ENCODE assay signal across 8 cellular contexts in the genomic region with DNA sequence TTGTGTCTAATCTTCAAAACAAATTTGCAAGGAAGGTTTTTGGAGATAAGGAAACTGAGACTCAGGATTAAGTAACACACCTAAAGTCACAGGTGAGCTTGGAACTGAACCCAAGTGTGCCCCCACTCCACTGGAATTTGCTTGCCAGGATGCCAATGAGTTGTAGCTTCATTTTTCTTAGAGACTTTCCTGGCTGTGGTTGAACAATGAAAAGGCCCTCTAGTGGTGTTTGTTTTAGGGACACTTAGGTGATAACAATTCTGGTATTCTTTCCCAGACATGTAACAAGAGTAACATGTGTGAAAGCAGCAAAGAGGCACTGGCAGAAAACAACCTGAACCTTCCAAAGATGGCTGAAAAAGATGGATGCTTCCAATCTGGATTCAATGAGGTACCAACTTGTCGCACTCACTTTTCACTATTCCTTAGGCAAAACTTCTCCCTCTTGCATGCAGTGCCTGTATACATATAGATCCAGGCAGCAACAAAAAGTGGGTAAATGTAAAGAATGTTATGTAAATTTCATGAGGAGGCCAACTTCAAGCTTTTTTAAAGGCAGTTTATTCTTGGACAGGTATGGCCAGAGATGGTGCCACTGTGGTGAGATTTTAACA. TPM values are rescaled to one million over a fixed set of nuclear protein-coding genes. Genes with fewer than 3 reads are reported as not detected.
A peak's percentile ranks its signal among the peaks of the same experiment; 100 is the strongest.
DNase-seq lines count a peak whose midpoint lies in the region; ATAC-seq, FAIRE-seq and TF ChIP-seq lines count a peak whose summit lies in the region.

No MANE protein-coding gene starts in this region.

- FAIRE-seq in small intestine (lab: Jason Lieb, UNC) = no peak

- ATAC-seq in aorta (ENCODE audit: low FRiP score) (no peak), HG03342 (IDR thresholded peaks at IDR 0.05; ENCODE audit: unreplicated experiment) (no peak)

- H3K4me3 ChIP-seq in AG04449 (ENCODE audit: low read depth, low read length) (no peak overlapping the region), esophagus muscularis mucosa (peak overlapping the region in 2 of 4 donors; percentile 46 to 59), small intestine (ENCODE audit: low read depth in 1 of 2, low read length in 2 of 2) (no peak overlapping the region), aorta (ENCODE audit: low read length in 2 of 2) (no peak overlapping the region)

- H3K27ac Mint-ChIP-seq in activated naive CD4-positive, alpha-beta T cell treated with anti-CD3 and anti-CD28 coated beads for 36 hours = no peak overlapping the region

- H3K4me3 Mint-ChIP-seq in activated naive CD4-positive, alpha-beta T cell treated with anti-CD3 and anti-CD28 coated beads for 36 hours = no peak overlapping the region

- peak; percentile 26 for TF ChIP-seq CTCF in AG04449 (IDR thresholded peaks at IDR 0.05; ENCODE audit: insufficient read depth, low read length, missing control alignments)
- TF ChIP-seq CTCF in GM10248 (IDR thresholded peaks at IDR 0.05; ENCODE audit: control extremely low read depth, extremely low read depth, low read depth, missing control alignments) = peak; percentile 34
- peak in 1 of 3 experiments; percentile 51 for TF ChIP-seq CTCF in esophagus muscularis mucosa (IDR thresholded peaks at IDR 0.05)

- TF ChIP-seq EP300 in esophagus muscularis mucosa (IDR thresholded peaks at IDR 0.05) = no peak

- H3K36me3 ChIP-seq in esophagus muscularis mucosa = no peaks in the 10 kb centered on the region
- no peaks in the 10 kb centered on the region for H3K36me3 ChIP-seq in small intestine (ENCODE audit: control insufficient read depth in 2 of 2, insufficient read depth in 2 of 2, low read length in 2 of 2)
- no peaks in the 10 kb centered on the region for H3K36me3 ChIP-seq in aorta (ENCODE audit: control insufficient read depth in 1 of 2, insufficient read depth in 2 of 2, low read length in 1 of 2)

- CTCF ChIA-PET in AG04449 (lab: Yijun Ruan, JAX) (interaction anchor here (0.7 to 7.0 kb wide), 16 partner anchors 8 to 328 kb away, joined by 3 to 202 read pairs (median 4); no protein-coding TSS in a partner anchor), GM10248 (lab: Yijun Ruan, JAX) (interaction anchor here (0.7 to 7.6 kb wide), 18 partner anchors 7 to 645 kb away, joined by 3 to 282 read pairs (median 8); no protein-coding TSS in a partner anchor)
- CTCF ChIA-PET in activated naive CD4-positive, alpha-beta T cell treated with anti-CD3 and anti-CD28 coated beads for 36 hours (lab: Charles Lee) = interaction anchor here (0.5 to 9.7 kb wide), 22 partner anchors 8 to 831 kb away, joined by 3 to 331 read pairs (median 4); no protein-coding TSS in a partner anchor

- H3K4me1 Mint-ChIP-seq in activated naive CD4-positive, alpha-beta T cell treated with anti-CD3 and anti-CD28 coated beads for 36 hours (ENCODE audit: low read depth) = peaks cover 25% of the 10 kb centered on the region

- 87% methylated on average over 1 of the region's 1 CpG for whole genome bisulfite sequencing in esophagus muscularis mucosa
- 92 to 97% (median 93%) methylated on average over 1 of the region's 1 CpG for WGBS in small intestine, 3 donors
- 97 to 98% methylated on average over 1 of the region's 1 CpG for WGBS in aorta, 2 donors

- H3K27ac ChIP-seq in esophagus muscularis mucosa (replicated peaks in 1 of 4) (peak overlapping the region; percentile 77 to 87 (median 84)), small intestine (ENCODE audit: low read depth in 1 of 2, low read length in 1 of 2) (no peak overlapping the region), aorta (ENCODE audit: low read depth in 1 of 2, low read length in 2 of 2) (no peak overlapping the region)

- intact Hi-C loops in esophagus muscularis mucosa (cut with DNase I) = loop anchor here (10.0 kb wide), 1 partner anchor 326 kb away; no protein-coding TSS in a partner anchor
- intact Hi-C loops in aorta (cut with DNase I) = loop anchor here (5.0 to 10.0 kb wide), 3 partner anchors 124 to 326 kb away; no protein-coding TSS in a partner anchor
- intact Hi-C loops in activated naive CD4-positive, alpha-beta T cell treated with anti-CD3 and anti-CD28 coated beads for 36 hours (cut with micrococcal nuclease) = no loop called here

- H3K9me3 ChIP-seq in esophagus muscularis mucosa (no peaks in the 10 kb centered on the region), small intestine (ENCODE audit: control insufficient read depth, low read depth) (no peaks in the 10 kb centered on the region), aorta (ENCODE audit: control insufficient read depth, low read length) (no peaks in the 10 kb centered on the region)

- H3K27me3 ChIP-seq in esophagus muscularis mucosa (no peaks in the 10 kb centered on the region), small intestine (ENCODE audit: control insufficient read depth in 2 of 2, insufficient read depth in 2 of 2, low read length in 2 of 2) (no peaks in the 10 kb centered on the region), aorta (ENCODE audit: control insufficient read depth in 1 of 2, insufficient read depth in 2 of 2, low read length in 1 of 2) (no peaks in the 10 kb centered on the region)

- no peaks in the 10 kb centered on the region for H3K36me3 Mint-ChIP-seq in activated naive CD4-positive, alpha-beta T cell treated with anti-CD3 and anti-CD28 coated beads for 36 hours (ENCODE audit: low read depth)

- H3K9me3 Mint-ChIP-seq in activated naive CD4-positive, alpha-beta T cell treated with anti-CD3 and anti-CD28 coated beads for 36 hours = no peaks in the 10 kb centered on the region

- POLR2A ChIA-PET in AG04449 (lab: Yijun Ruan, JAX) = interaction anchor here (2.9 kb wide), 1 partner anchor 166 kb away, joined by 44 read pairs; no protein-coding TSS in a partner anchor
- POLR2A ChIA-PET in GM10248 (lab: Yijun Ruan, JAX) = interaction anchor here (0.5 kb wide), 1 partner anchor 1295 kb away, joined by 3 read pairs; no protein-coding TSS in a partner anchor

- DNase-seq in AG04449 (ENCODE audit: low read depth, low spot score) (no peak), GM10248 (ENCODE audit: extremely low spot score) (peak; percentile 37), NCI-H69 (lab: John Stamatoyannopoulos, UW) (peak; percentile 66), esophagus muscularis mucosa (ENCODE audit: extremely low spot score) (no peak), small intestine (peak; percentile 34), aorta (no peak)
- no peak for DNase-seq in activated naive CD4-positive, alpha-beta T cell treated with anti-CD3 and anti-CD28 coated beads for 36 hours

- H3K27me3 Mint-ChIP-seq in activated naive CD4-positive, alpha-beta T cell treated with anti-CD3 and anti-CD28 coated beads for 36 hours (ENCODE audit: low read depth) = peaks cover 22% of the 10 kb centered on the region

- no peak for TF ChIP-seq POLR2A in esophagus muscularis mucosa (IDR thresholded peaks at IDR 0.05; ENCODE audit: low read depth)

- H3K4me1 ChIP-seq in esophagus muscularis mucosa (peaks cover 47 to 66% (median 63%) of the 10 kb centered on the region in 4 donors), small intestine (ENCODE audit: control insufficient read depth in 2 of 2, insufficient read depth in 1 of 2, low read depth in 1 of 2, low read length in 1 of 2) (no peaks in the 10 kb centered on the region), aorta (ENCODE audit: control insufficient read depth in 1 of 2, insufficient read depth in 2 of 2, low read length in 2 of 2) (no peaks in the 10 kb centered on the region)

RNA-seq across cellular contexts. Expression of a gene that starts 1.5 kb away (rescaled TPM):
- total RNA-seq in esophagus muscularis mucosa = 10 to 100 TPM in 1 of 4 donors, 1 to 10 TPM in 2, under 1 TPM in 1; 0.83 to 51.4 (median 3.4) TPM
- 1 to 10 TPM in 2 of 3 donors, not detected in 1; 2.2 to 4.9 TPM for polyA plus RNA-seq in small intestine
- 100 to 1,000 TPM in 1 of 2 donors, 10 to 100 TPM in 1; 13.1 to 112 TPM for total RNA-seq in aorta
- polyA plus RNA-seq in aorta = 1 to 10 TPM; 6.9 to 8.9 TPM
- total RNA-seq in activated naive CD4-positive, alpha-beta T cell treated with anti-CD3 and anti-CD28 coated beads for 36 hours = 1 to 10 TPM; 3.8 to 4.0 TPM

Comparison
In these comparisons a context has a peak if more than half of its experiments do, and no peak if none do; other contexts are left out.
1. DNase-seq: peak in GM10248 (single experiment), NCI-H69 (single experiment) and small intestine (single experiment); none in AG04449 (single experiment), esophagus muscularis mucosa (single experiment), aorta (0 of 2) and activated naive CD4-positive, alpha-beta T cell treated with anti-CD3 and anti-CD28 coated beads for 36 hours (single experiment).
2. H3K27ac ChIP-seq: peak in esophagus muscularis mucosa (4 of 4); none in small intestine (0 of 2) and aorta (0 of 2).